10 cellular contexts compared by ENCODE assay signal in the genomic region with DNA sequence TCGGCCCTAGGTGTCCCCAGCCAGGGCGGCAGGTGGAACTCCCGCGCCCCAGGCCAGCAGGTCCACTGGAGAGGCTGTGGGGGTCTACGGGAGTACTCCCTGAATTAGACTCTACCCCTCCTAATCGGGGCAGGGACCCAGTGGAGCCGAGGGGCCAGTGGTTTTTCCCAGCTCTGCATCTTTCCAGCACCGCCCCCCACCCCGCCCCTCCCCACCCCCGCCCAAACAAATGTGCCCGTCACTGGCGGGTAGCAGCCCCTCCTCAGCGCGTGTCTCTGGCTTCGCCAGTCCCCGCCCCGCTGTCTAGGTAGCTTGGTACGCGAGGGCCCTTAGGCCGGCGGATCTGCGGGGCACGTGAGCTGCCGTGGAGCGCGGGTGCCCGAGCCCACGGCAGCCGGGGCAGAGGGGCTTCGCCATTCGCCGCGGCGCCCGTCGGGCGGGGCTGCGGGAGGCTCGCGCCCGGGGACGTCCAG. TPM values are rescaled to one million over a fixed set of nuclear protein-coding genes. Genes with fewer than 3 reads are reported as not detected.
DNase-seq lines count a peak whose midpoint lies in the region; ATAC-seq and TF ChIP-seq lines count a peak whose summit lies in the region.
"Had no signal": no experiment of that assay in that cellular context is flagged by ENCODE, and none has a peak within 500 bp of the region (broad histone marks: within the 10 kb centered on the region; RNA-seq: fewer than 3 reads in every experiment).

No MANE protein-coding gene starts in this region.

- H3K27me3 Mint-ChIP-seq in activated CD8-positive, alpha-beta T cell treated with anti-CD3 and anti-CD28 coated beads for 36 hours, result peaks cover 62% of the 10 kb centered on the region

- no peaks in the 10 kb centered on the region for H3K36me3 ChIP-seq in A673 (ENCODE audit: insufficient read depth, low read length, poor library complexity, severe bottlenecking)
- H3K36me3 ChIP-seq in H7 (replicated peaks; ENCODE audit: control insufficient read depth, insufficient read depth, low read length), result no peaks in the 10 kb centered on the region
- no peaks in the 10 kb centered on the region for H3K36me3 ChIP-seq in PC-9 (ENCODE audit: low read depth)
- H3K36me3 ChIP-seq: thyroid gland had no signal

- peak overlapping the region; percentile 84 for H3K4me2 ChIP-seq in PC-9

- 0 out of 2 replicates have a peak, but pooled peaks cover under 1% of the 10 kb centered on the region for H3K79me2 ChIP-seq in PC-9 (ENCODE audit: low read depth)

- H3K9me3 Mint-ChIP-seq in activated CD8-positive, alpha-beta T cell treated with anti-CD3 and anti-CD28 coated beads for 36 hours, result no peaks in the 10 kb centered on the region
- H3K9me3 Mint-ChIP-seq: HFFc6 had no signal

- peak overlapping the region; percentile 78; the same call in 1 of the 2 replicates for H2AFZ ChIP-seq in PC-9

- peaks cover 19% of the 10 kb centered on the region for H3F3A ChIP-seq in PC-9 (ENCODE audit: insufficient read depth, low read depth)

- no peaks in the 10 kb centered on the region for H3K36me3 Mint-ChIP-seq in activated CD8-positive, alpha-beta T cell treated with anti-CD3 and anti-CD28 coated beads for 36 hours (ENCODE audit: low read depth)

- no peak overlapping the region for H3K27ac ChIP-seq in A673 (ENCODE audit: low read depth, low read length, poor library complexity, severe bottlenecking)
- no peak overlapping the region for H3K27ac ChIP-seq in PC-9
- H3K27ac ChIP-seq: thyroid gland had no signal

- no peaks in the 10 kb centered on the region for H3K9me2 ChIP-seq in PC-9 (ENCODE audit: insufficient read depth)

- POLR2A ChIA-PET in A673 (lab: Charles Lee; ENCODE audit: low non-redundant PET), result no interaction called here
- POLR2A ChIA-PET in PC-9 (lab: Charles Lee; ENCODE audit: unreplicated experiment), result no interaction called here
- POLR2A ChIA-PET in activated CD8-positive, alpha-beta T cell treated with anti-CD3 and anti-CD28 coated beads for 36 hours (lab: Charles Lee), result no interaction called here
- POLR2A ChIA-PET in GM10248 (lab: Yijun Ruan, JAX), result no interaction called here

- H3K4me1 Mint-ChIP-seq in activated CD8-positive, alpha-beta T cell treated with anti-CD3 and anti-CD28 coated beads for 36 hours (ENCODE audit: low read depth), result peaks cover 12% of the 10 kb centered on the region

- no peak for ATAC-seq in activated CD8-positive, alpha-beta T cell treated with anti-CD3 and anti-CD28 coated beads for 36 hours
- no peak for ATAC-seq in HG02973 (IDR thresholded peaks at IDR 0.05; ENCODE audit: unreplicated experiment)

- H3K4me3 ChIP-seq in A673 (ENCODE audit: low read depth, low read length, poor library complexity, severe bottlenecking), result peak overlapping the region; percentile 49
- H3K4me3 ChIP-seq in H7 (ENCODE audit: insufficient read depth, low read depth, low read length), result peak overlapping the region; percentile 42
- H3K4me3 ChIP-seq in PC-9, result peak overlapping the region; percentile 72; the same call in 1 of the 2 replicates
- H3K4me3 ChIP-seq: thyroid gland had no signal

- H3K4me1 ChIP-seq in A673 (ENCODE audit: insufficient read depth, low read length, poor library complexity, severe bottlenecking) (no peaks in the 10 kb centered on the region), PC-9 (replicated peaks; ENCODE audit: insufficient read depth) (peaks cover 35% of the 10 kb centered on the region)

- no peak overlapping the region for H3K4me3 Mint-ChIP-seq in activated CD8-positive, alpha-beta T cell treated with anti-CD3 and anti-CD28 coated beads for 36 hours
- H3K4me3 Mint-ChIP-seq: HFFc6 had no signal

- intact Hi-C loops in A673 (cut with micrococcal nuclease; ENCODE audit: unreplicated experiment) (no loop called here), PC-9 (cut with micrococcal nuclease; ENCODE audit: unreplicated experiment) (no loop called here)
- intact Hi-C loops in activated CD8-positive, alpha-beta T cell treated with anti-CD3 and anti-CD28 coated beads for 36 hours (cut with micrococcal nuclease), result no loop called here

- DNase-seq in A673 (ENCODE audit: low spot score) (peak; percentile 55), H7 (peak; percentile 94), PC-9 (peak in 1 of 2 experiments; percentile 34), iPS-NIHi11 (ENCODE audit: low spot score) (peak; percentile 74), GM10248 (ENCODE audit: extremely low spot score) (no peak), H4 (ENCODE audit: low spot score) (no peak)
- no peak for DNase-seq in activated CD8-positive, alpha-beta T cell treated with anti-CD3 and anti-CD28 coated beads for 36 hours
- DNase-seq: HFFc6 had no signal

- no peaks in the 10 kb centered on the region; the same call in 1 of the 2 replicates for H4K20me1 ChIP-seq in PC-9 (ENCODE audit: insufficient read depth)

- H3K27ac Mint-ChIP-seq in activated CD8-positive, alpha-beta T cell treated with anti-CD3 and anti-CD28 coated beads for 36 hours, result no peak overlapping the region
- H3K27ac Mint-ChIP-seq: HFFc6 had no signal

- H3K9me3 ChIP-seq in A673 (ENCODE audit: low read depth, low read length, poor library complexity, severe bottlenecking) (no peaks in the 10 kb centered on the region), PC-9 (ENCODE audit: insufficient read depth, low read depth) (no peaks in the 10 kb centered on the region)
- H3K9me3 ChIP-seq: thyroid gland had no signal

- CTCF ChIA-PET in A673 (lab: Charles Lee) (interaction anchor here (0.6 kb wide), 1 partner anchor 254 kb away, joined by 8 read pairs; no protein-coding TSS in a partner anchor), PC-9 (lab: Charles Lee) (interaction anchor here (0.5 to 0.6 kb wide), 5 partner anchors 148 to 690 kb away, joined by 3 to 9 read pairs (median 5); no protein-coding TSS in a partner anchor), GM10248 (lab: Yijun Ruan, JAX) (interaction anchor here (0.9 to 1.5 kb wide), 2 partner anchors 147 to 157 kb away, joined by 3 to 5 read pairs; no protein-coding TSS in a partner anchor)
- CTCF ChIA-PET in activated CD8-positive, alpha-beta T cell treated with anti-CD3 and anti-CD28 coated beads for 36 hours (lab: Charles Lee), result interaction anchor here (5.3 kb wide), 1 partner anchor 158 kb away, joined by 33 read pairs; no protein-coding TSS in a partner anchor

- BruUV-seq in A673 (replicated peaks; lab: Mats Ljungman, UMichigan), result no TSS peak
- no TSS peak for BruUV-seq in PC-9 (replicated peaks; lab: Mats Ljungman, UMichigan)

- TF ChIP-seq CTCF in A673 (conservative IDR thresholded peaks at IDR 0.05; ENCODE audit: low read depth, low read length) (no peak), PC-9 (conservative IDR thresholded peaks at IDR 0.05) (no peak), GM10248 (IDR thresholded peaks at IDR 0.05; ENCODE audit: control extremely low read depth, extremely low read depth, low read depth, missing control alignments) (no peak)
- TF ChIP-seq CTCF in activated CD8-positive, alpha-beta T cell treated with anti-CD3 and anti-CD28 coated beads for 36 hours (IDR thresholded peaks at IDR 0.05), result no peak

- H3K27me3 ChIP-seq in A673 (replicated peaks; ENCODE audit: insufficient read depth, low read depth, low read length, poor library complexity) (no peaks in the 10 kb centered on the region), H7 (ENCODE audit: control insufficient read depth, insufficient read depth, low read length) (peaks cover 12% of the 10 kb centered on the region), PC-9 (ENCODE audit: insufficient read depth, low read depth) (no peaks in the 10 kb centered on the region)

RNA-seq across cellular contexts. Expression of gene UNC5A, which starts 7.0 kb away (rescaled TPM):
- total RNA-seq in A673 (2021), result 7.5 and 7.8 TPM in 2 replicates
- total RNA-seq in H7 (2014; rRNA removed; shearing (Covaris generic)), result 3.7 and 4.6 TPM in 2 replicates
- 3.1 and 3.6 TPM in 2 replicates for total RNA-seq in PC-9 (2021)
- total RNA-seq in activated CD8-positive, alpha-beta T cell treated with anti-CD3 and anti-CD28 coated beads for 36 hours, result not detected
- total RNA-seq in H4 (2014; rRNA removed; shearing (Covaris generic)), result 0.56 and 1.6 TPM in 2 replicates
- total RNA-seq: HFFc6 had no signal

Comparison
In these comparisons a context has a peak if more than half of its experiments do, and no peak if none do; other contexts are left out.
1. DNase-seq: peak in A673 (single experiment), H7 (single experiment) and iPS-NIHi11 (single experiment); none in activated CD8-positive, alpha-beta T cell treated with anti-CD3 and anti-CD28 coated beads for 36 hours (single experiment), GM10248 (single experiment) and H4 (single experiment).
2. Peak in every context shown above with its lines, with median percentiles within 50 percentile points of each other: H3K4me3 ChIP-seq.